Comparison of ENCODE assay signal across 9 cellular contexts in the genomic region with DNA sequence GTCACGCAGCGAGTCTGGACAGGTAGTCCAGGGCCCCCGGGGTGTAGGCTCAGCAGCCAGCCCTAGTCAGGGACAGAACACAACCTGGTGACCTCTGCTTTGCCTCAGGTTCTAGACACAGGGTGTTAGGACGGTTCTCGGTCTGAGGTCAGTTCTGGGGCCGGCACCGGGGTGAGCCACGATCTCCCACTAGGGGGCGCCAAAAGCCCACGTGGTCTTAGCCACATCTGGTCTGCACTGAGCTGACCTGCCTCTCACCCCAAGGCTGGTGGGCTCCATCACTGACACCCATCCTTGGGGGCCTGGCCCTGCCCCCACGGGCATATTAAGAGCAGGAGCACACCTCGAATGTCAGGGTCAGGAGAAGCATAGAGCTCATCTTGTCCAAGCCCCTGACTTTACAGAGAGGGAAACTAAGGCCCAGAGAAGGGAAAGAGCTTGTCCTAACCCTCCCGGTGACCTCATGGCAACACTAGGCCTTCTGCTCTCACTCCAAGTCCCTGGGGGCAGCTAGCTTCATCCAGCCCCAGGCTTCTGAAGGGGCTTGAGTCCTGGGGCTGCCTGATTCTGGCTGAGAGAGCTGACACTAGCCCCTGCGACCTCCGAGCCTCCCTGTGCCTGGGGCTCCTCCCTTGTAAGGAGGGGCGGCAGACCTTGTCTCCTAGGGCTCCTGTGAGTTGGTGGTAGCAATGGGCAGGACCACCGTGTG. TPM values are rescaled to one million over a fixed set of nuclear protein-coding genes. Genes with fewer than 3 reads are reported as not detected.
DNase-seq lines count a peak whose midpoint lies in the region; ATAC-seq and TF ChIP-seq lines count a peak whose summit lies in the region.
"Had no signal": no experiment of that assay in that cellular context is flagged by ENCODE, and none has a peak within 500 bp of the region (broad histone marks: within the 10 kb centered on the region; RNA-seq: fewer than 3 reads in every experiment).

No MANE protein-coding gene starts in this region.

- no peaks in the 10 kb centered on the region for H3K27me3 ChIP-seq in CD8-positive, alpha-beta T cell (ENCODE audit: insufficient read depth, low read length)
- no peaks in the 10 kb centered on the region for H3K27me3 ChIP-seq in heart left ventricle

- peaks cover 20% of the 10 kb centered on the region for H3K4me1 ChIP-seq in CD8-positive, alpha-beta T cell (ENCODE audit: insufficient read depth, low read length)
- peaks cover 0 to 2% (median 0%) of the 10 kb centered on the region in 12 donors for H3K4me1 ChIP-seq in heart left ventricle

- peak; percentile 85 for ATAC-seq in CD8-positive, alpha-beta T cell
- ATAC-seq in GM21390 (IDR thresholded peaks at IDR 0.05; ENCODE audit: unreplicated experiment), result peak; percentile 58
- ATAC-seq in activated naive CD4-positive, alpha-beta T cell treated with anti-CD3 and anti-CD28 coated beads, Interleukin-2, amount 50 U/mL, for 72 hours, result peak; percentile 87 to 94
- peak; percentile 77 to 92 (median 88) for ATAC-seq in heart left ventricle
- ATAC-seq in GM21526 (IDR thresholded peaks at IDR 0.05; ENCODE audit: low FRiP score, unreplicated experiment), result no peak

- no peaks in the 10 kb centered on the region for H3K36me3 Mint-ChIP-seq in CD8-positive, alpha-beta T cell
- no peaks in the 10 kb centered on the region for H3K36me3 Mint-ChIP-seq in activated naive CD4-positive, alpha-beta T cell treated with anti-CD3 and anti-CD28 coated beads, Interleukin-2, amount 50 U/mL, for 72 hours

- H3K36me3 ChIP-seq in CD8-positive, alpha-beta T cell (ENCODE audit: insufficient read depth, low read length), result no peaks in the 10 kb centered on the region
- H3K36me3 ChIP-seq in heart left ventricle, result no peaks in the 10 kb centered on the region

- no peak overlapping the region for H3K4me3 ChIP-seq in CD8-positive, alpha-beta T cell (ENCODE audit: low read depth, low read length)
- H3K4me3 ChIP-seq in heart left ventricle (no peak overlapping the region), retinal pigment epithelial cell (ENCODE audit: low read length) (no peak overlapping the region)
- H3K4me3 ChIP-seq: SK-N-MC had no signal

- H3K27ac Mint-ChIP-seq in CD8-positive, alpha-beta T cell, result no peak overlapping the region
- H3K27ac Mint-ChIP-seq in activated naive CD4-positive, alpha-beta T cell treated with anti-CD3 and anti-CD28 coated beads, Interleukin-2, amount 50 U/mL, for 72 hours, result peak overlapping the region; percentile 21 to 44

- no peak overlapping the region for H3K27ac ChIP-seq in CD8-positive, alpha-beta T cell (ENCODE audit: low read depth, low read length)
- no peak overlapping the region for H3K27ac ChIP-seq in heart left ventricle
- H3K27ac ChIP-seq: SK-N-MC had no signal

- peak; percentile 88 for TF ChIP-seq CTCF in CD8-positive, alpha-beta T cell (IDR thresholded peaks at IDR 0.05)
- TF ChIP-seq CTCF in heart left ventricle (IDR thresholded peaks at IDR 0.05) (peak; percentile 86 to 98 (median 93)), retinal pigment epithelial cell (conservative IDR thresholded peaks at IDR 0.05; ENCODE audit: low read depth, low read length) (peak; percentile 87)

- WGBS in heart left ventricle, 4 donors, result 36 to 61% (median 39%) methylated on average over 6 to 17 of the region's 17 CpGs

- no peaks in the 10 kb centered on the region for H3K9me3 Mint-ChIP-seq in CD8-positive, alpha-beta T cell
- H3K9me3 Mint-ChIP-seq in activated naive CD4-positive, alpha-beta T cell treated with anti-CD3 and anti-CD28 coated beads, Interleukin-2, amount 50 U/mL, for 72 hours, result no peaks in the 10 kb centered on the region

- CTCF ChIA-PET in CD8-positive, alpha-beta T cell (lab: Charles Lee), result interaction anchor here (0.7 to 3.4 kb wide), 34 partner anchors 9 to 335 kb away, joined by 3 to 23 read pairs (median 6); a partner anchor contains a TSS

- H3K27me3 Mint-ChIP-seq in CD8-positive, alpha-beta T cell (ENCODE audit: low read depth), result no peaks in the 10 kb centered on the region

- H3K4me3 Mint-ChIP-seq in CD8-positive, alpha-beta T cell, result no peak overlapping the region

- peaks cover 28% of the 10 kb centered on the region for H3K4me1 Mint-ChIP-seq in CD8-positive, alpha-beta T cell (ENCODE audit: low read depth)

- intact Hi-C loops in CD8-positive, alpha-beta T cell (cut with DNase I, micrococcal nuclease), result loop anchor here in 1 of 2 experiments (10.0 kb wide), 1 partner anchor 146 kb away; no protein-coding TSS in a partner anchor
- intact Hi-C loops in heart left ventricle (cut with DNase I), result no loop called here

- peak; percentile 44 to 89 (median 77) for DNase-seq in CD8-positive, alpha-beta T cell
- DNase-seq in Kasumi-1 (lab: John Stamatoyannopoulos, UW) (peak; percentile 3 to 19), SW 1271 (lab: John Stamatoyannopoulos, UW) (peak; percentile 30 to 70), heart left ventricle (peak; percentile 72 to 90 (median 81)), retinal pigment epithelial cell (ENCODE audit: low read depth) (no peak)
- DNase-seq in activated naive CD4-positive, alpha-beta T cell treated with anti-CD3 and anti-CD28 coated beads, Interleukin-2, amount 50 U/mL, for 72 hours (ENCODE audit: low spot score in 2 of 2), result peak; percentile 81 to 90

- no peak for TF ChIP-seq POLR2A in heart left ventricle (IDR thresholded peaks at IDR 0.05)

- no peaks in the 10 kb centered on the region for H3K9me3 ChIP-seq in CD8-positive, alpha-beta T cell (ENCODE audit: low read length)
- no peaks in the 10 kb centered on the region for H3K9me3 ChIP-seq in heart left ventricle

- POLR2A ChIA-PET in CD8-positive, alpha-beta T cell (lab: Charles Lee), result interaction anchor here (0.9 to 1.4 kb wide), 4 partner anchors 57 to 103 kb away, joined by 3 to 4 read pairs (median 3); a partner anchor contains a TSS

RNA-seq across cellular contexts. Expression of a gene that starts 9.0 kb away (rescaled TPM):
- not detected for total RNA-seq in CD8-positive, alpha-beta T cell
- total RNA-seq in activated naive CD4-positive, alpha-beta T cell treated with anti-CD3 and anti-CD28 coated beads, Interleukin-2, amount 50 U/mL, for 72 hours, result not detected
- under 1 TPM in 2 of 9 donors, not detected in 7; 0.11 to 0.31 TPM for total RNA-seq in heart left ventricle
- under 1 TPM; 0.04 to 0.08 TPM for polyA plus RNA-seq in heart left ventricle

RNA-seq across cellular contexts. Expression of a gene that starts 43.6 kb away (rescaled TPM):
- 1 to 10 TPM; 3.5 to 4.1 TPM for total RNA-seq in CD8-positive, alpha-beta T cell
- 10 to 100 TPM in 1 of 2 donors, 1 to 10 TPM in 1; 9.4 to 13.7 TPM for total RNA-seq in activated naive CD4-positive, alpha-beta T cell treated with anti-CD3 and anti-CD28 coated beads, Interleukin-2, amount 50 U/mL, for 72 hours
- 1 to 10 TPM; 1.2 to 7.4 (median 1.8) TPM for total RNA-seq in heart left ventricle
- polyA plus RNA-seq in heart left ventricle, result 10 to 100 TPM in 1 of 2 donors, 1 to 10 TPM in 1; 1.5 to 12.8 TPM
